ENCODE assay signal across 11 cellular contexts in the genomic region with DNA sequence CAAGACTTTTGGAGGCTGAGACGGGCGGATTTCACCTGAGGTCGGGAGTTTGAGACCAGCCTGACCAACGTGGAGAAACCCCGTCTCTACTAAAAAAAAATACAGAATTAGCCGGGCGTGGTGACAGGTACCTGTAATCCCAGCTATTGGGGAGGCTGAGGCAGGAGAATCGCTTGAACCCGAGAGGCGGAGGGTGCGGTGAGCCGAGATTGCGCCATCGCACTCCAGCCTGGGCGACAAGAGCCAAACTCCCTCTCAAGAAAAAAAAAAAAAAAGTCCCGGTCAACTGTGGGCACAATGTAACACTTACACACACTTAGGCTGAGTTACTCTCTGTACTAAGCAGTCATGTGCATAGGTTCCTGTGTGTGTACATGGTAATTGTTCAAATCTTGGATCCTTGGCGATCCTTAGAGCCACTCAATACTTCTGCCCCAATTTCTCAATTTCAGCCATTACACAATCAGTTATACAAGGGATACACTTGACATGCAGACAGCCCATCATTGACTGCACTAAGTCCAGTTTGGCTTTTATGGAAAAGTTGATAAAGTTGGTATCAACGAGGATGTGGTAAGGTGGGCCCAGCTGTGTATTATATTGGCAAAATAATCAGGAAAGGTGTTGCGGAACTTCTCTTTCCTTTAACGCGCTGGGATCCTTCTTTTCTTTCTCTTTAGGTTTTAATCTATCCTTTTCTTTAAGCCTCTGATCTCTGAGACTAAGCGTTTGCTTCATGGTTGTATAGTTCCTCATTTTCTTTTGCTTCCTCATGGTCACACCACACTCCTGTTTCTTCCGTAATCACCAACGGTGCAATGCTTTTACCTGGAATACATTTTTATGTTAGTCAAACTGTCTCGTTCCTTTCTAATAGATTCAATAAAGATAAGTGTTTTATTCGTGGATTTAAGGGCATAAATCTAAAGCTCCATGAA. TPM values are rescaled to one million over a fixed set of nuclear protein-coding genes. Genes with fewer than 3 reads are reported as not detected.
A peak's percentile ranks its signal among the peaks of the same experiment; 100 is the strongest.
DNase-seq lines count a peak whose midpoint lies in the region; ATAC-seq and TF ChIP-seq lines count a peak whose summit lies in the region.
"Had no signal": no experiment of that assay in that cellular context is flagged by ENCODE, and none has a peak within 500 bp of the region (broad histone marks: within the 10 kb centered on the region; RNA-seq: fewer than 3 reads in every experiment).

No MANE protein-coding gene starts in this region.

- CTCF ChIA-PET in Calu3 (lab: Charles Lee) (interaction anchor here (0.7 kb wide), 1 partner anchor 17 kb away, joined by 3 read pairs; no protein-coding TSS in a partner anchor), PC-9 (lab: Charles Lee) (no interaction called here)

- no peaks in the 10 kb centered on the region for H3K9me2 ChIP-seq in PC-9 (ENCODE audit: insufficient read depth)

- POLR2A ChIA-PET in PC-9 (lab: Charles Lee; ENCODE audit: unreplicated experiment): no interaction called here

- BruUV-seq in Calu3 (replicated peaks; lab: Mats Ljungman, UMichigan) (no TSS peak), PC-9 (replicated peaks; lab: Mats Ljungman, UMichigan) (TSS peak; percentile 55)

- peak overlapping the region; percentile 88 for H3K27ac ChIP-seq in PC-9
- peak overlapping the region; percentile 94 for H3K27ac ChIP-seq in neutrophil
- H3K27ac ChIP-seq in effector memory CD4-positive, alpha-beta T cell (ENCODE audit: insufficient read depth, low read length, poor library complexity, severe bottlenecking): no peak overlapping the region
- H3K27ac ChIP-seq: VCaP had no signal

- no peaks in the 10 kb centered on the region for H3K9me3 ChIP-seq in PC-9 (ENCODE audit: insufficient read depth, low read depth)
- no peaks in the 10 kb centered on the region for H3K9me3 ChIP-seq in neutrophil
- H3K9me3 ChIP-seq in effector memory CD4-positive, alpha-beta T cell (ENCODE audit: control insufficient read depth, low read length): no peaks in the 10 kb centered on the region

- H3K27me3 Mint-ChIP-seq in Calu3 (ENCODE audit: unreplicated experiment): no peaks in the 10 kb centered on the region
- H3K27me3 Mint-ChIP-seq in activated T-helper 2 cell treated with anti-CD3 and anti-CD28 coated beads, Interferon-gamma antibody, Interleukin-2, Interleukin-4, amounts not matched to agents 10 μg/mL and 5 μg/mL and 100 μg/mL, durations not matched to agents 14 hours and 24 hours and 36 hours (ENCODE audit: low read depth): no peaks in the 10 kb centered on the region
- H3K27me3 Mint-ChIP-seq: activated naive CD8-positive, alpha-beta T cell had no signal

- H3K36me3 Mint-ChIP-seq in Calu3 (ENCODE audit: insufficient read depth, unreplicated experiment): peaks cover 43% of the 10 kb centered on the region
- peaks cover 13% of the 10 kb centered on the region for H3K36me3 Mint-ChIP-seq in activated T-helper 2 cell treated with anti-CD3 and anti-CD28 coated beads, Interferon-gamma antibody, Interleukin-2, Interleukin-4, amounts not matched to agents 10 μg/mL and 5 μg/mL and 100 μg/mL, durations not matched to agents 14 hours and 24 hours and 36 hours (ENCODE audit: low read depth)
- H3K36me3 Mint-ChIP-seq: activated naive CD8-positive, alpha-beta T cell had no signal

- TF ChIP-seq CTCF in Calu3 (IDR thresholded peaks at IDR 0.05; ENCODE audit: unreplicated experiment) (no peak), PC-9 (conservative IDR thresholded peaks at IDR 0.05) (no peak), epithelial cell of esophagus (IDR thresholded peaks at IDR 0.05; ENCODE audit: insufficient read depth, low read depth, low read length, missing control alignments) (no peak), neutrophil (IDR thresholded peaks at IDR 0.05) (no peak)

- H3K36me3 ChIP-seq in PC-9 (ENCODE audit: low read depth): no peaks in the 10 kb centered on the region; the same call in 1 of the 2 replicates
- H3K36me3 ChIP-seq in neutrophil: no peaks in the 10 kb centered on the region
- peaks cover 14% of the 10 kb centered on the region for H3K36me3 ChIP-seq in effector memory CD4-positive, alpha-beta T cell (ENCODE audit: control insufficient read depth, insufficient read depth, low read length)

- H3K4me1 ChIP-seq in PC-9 (replicated peaks; ENCODE audit: insufficient read depth) (peaks cover 36% of the 10 kb centered on the region), neutrophil (ENCODE audit: control insufficient read depth in 1 of 2, insufficient read depth in 1 of 2, low read depth in 1 of 2, low read length in 1 of 2) (peaks cover 73% of the 10 kb centered on the region in 2 experiments)
- H3K4me1 ChIP-seq in effector memory CD4-positive, alpha-beta T cell (ENCODE audit: control insufficient read depth, insufficient read depth, low read length, poor library complexity, severe bottlenecking): no peaks in the 10 kb centered on the region

- H4K20me1 ChIP-seq in PC-9 (ENCODE audit: insufficient read depth): no peaks in the 10 kb centered on the region

- peak overlapping the region; percentile 95 for H3K27ac Mint-ChIP-seq in Calu3 (ENCODE audit: unreplicated experiment)
- no peak overlapping the region for H3K27ac Mint-ChIP-seq in activated T-helper 2 cell treated with anti-CD3 and anti-CD28 coated beads, Interferon-gamma antibody, Interleukin-2, Interleukin-4, amounts not matched to agents 10 μg/mL and 5 μg/mL and 100 μg/mL, durations not matched to agents 14 hours and 24 hours and 36 hours
- H3K27ac Mint-ChIP-seq: activated naive CD8-positive, alpha-beta T cell had no signal

- peak overlapping the region; percentile 68 for H3K4me2 ChIP-seq in PC-9

- peaks cover 30% of the 10 kb centered on the region; the same call in 1 of the 2 replicates for H3K79me2 ChIP-seq in PC-9 (ENCODE audit: low read depth)

- DNase-seq in Calu3 (peak; percentile 39), PC-9 (peak in 1 of 2 experiments; percentile 68), epithelial cell of esophagus (ENCODE audit: low read depth) (peak; percentile 43), NCI-H446 treated with DMSO at 0.1 percent for 48 hours (lab: John Stamatoyannopoulos, UW) (no peak)
- no peak for DNase-seq in activated T-helper 2 cell treated with anti-CD3 and anti-CD28 coated beads, Interferon-gamma antibody, Interleukin-2, Interleukin-4, amounts not matched to agents 10 μg/mL and 5 μg/mL and 100 μg/mL, durations not matched to agents 14 hours and 24 hours and 36 hours (ENCODE audit: low spot score)
- no peak for DNase-seq in effector memory CD4-positive, alpha-beta T cell
- DNase-seq: NCI-H524 treated with DMSO at 0.1 percent for 48 hours had no signal

- no peak for ATAC-seq in GM21786 (IDR thresholded peaks at IDR 0.05; ENCODE audit: unreplicated experiment)

- H3F3A ChIP-seq in PC-9 (ENCODE audit: insufficient read depth, low read depth): peaks cover 29% of the 10 kb centered on the region

- peak overlapping the region; percentile 54 for H3K4me3 Mint-ChIP-seq in Calu3 (ENCODE audit: low read depth, unreplicated experiment)
- no peak overlapping the region for H3K4me3 Mint-ChIP-seq in activated T-helper 2 cell treated with anti-CD3 and anti-CD28 coated beads, Interferon-gamma antibody, Interleukin-2, Interleukin-4, amounts not matched to agents 10 μg/mL and 5 μg/mL and 100 μg/mL, durations not matched to agents 14 hours and 24 hours and 36 hours (ENCODE audit: low read depth)
- H3K4me3 Mint-ChIP-seq: activated naive CD8-positive, alpha-beta T cell had no signal

- H3K27me3 ChIP-seq in PC-9 (ENCODE audit: insufficient read depth, low read depth) (no peaks in the 10 kb centered on the region), neutrophil (no peaks in the 10 kb centered on the region)
- no peaks in the 10 kb centered on the region for H3K27me3 ChIP-seq in effector memory CD4-positive, alpha-beta T cell (replicated peaks; ENCODE audit: control insufficient read depth, insufficient read depth, low read length, poor library complexity, severe bottlenecking)

- intact Hi-C loops in Calu3 (cut with micrococcal nuclease; ENCODE audit: unreplicated experiment): loop anchor here (1.0 kb wide), 1 partner anchor 12 kb away; the partner anchor contains the start of gene CEP170
- intact Hi-C loops in PC-9 (cut with micrococcal nuclease; ENCODE audit: unreplicated experiment): loop anchor here (1.0 kb wide), 1 partner anchor 11 kb away; the partner anchor contains the start of gene SDCCAG8
- intact Hi-C loops in activated T-helper 2 cell treated with anti-CD3 and anti-CD28 coated beads, Interferon-gamma antibody, Interleukin-2, Interleukin-4, amounts not matched to agents 10 μg/mL and 5 μg/mL and 100 μg/mL, durations not matched to agents 14 hours and 24 hours and 36 hours (cut with micrococcal nuclease): no loop called here

- H3K4me1 Mint-ChIP-seq in Calu3 (ENCODE audit: low read depth, unreplicated experiment): peaks cover 68% of the 10 kb centered on the region
- peaks cover 8% of the 10 kb centered on the region for H3K4me1 Mint-ChIP-seq in activated T-helper 2 cell treated with anti-CD3 and anti-CD28 coated beads, Interferon-gamma antibody, Interleukin-2, Interleukin-4, amounts not matched to agents 10 μg/mL and 5 μg/mL and 100 μg/mL, durations not matched to agents 14 hours and 24 hours and 36 hours (ENCODE audit: low read depth)

- peak overlapping the region; percentile 35; the same call in 1 of the 2 replicates for H3K4me3 ChIP-seq in PC-9
- no peak overlapping the region for H3K4me3 ChIP-seq in epithelial cell of esophagus (ENCODE audit: low read length)
- peak overlapping the region; percentile 56 for H3K4me3 ChIP-seq in neutrophil (ENCODE audit: low read depth in 1 of 2, low read length in 1 of 2)
- no peak overlapping the region for H3K4me3 ChIP-seq in effector memory CD4-positive, alpha-beta T cell (ENCODE audit: insufficient read depth, low read depth, low read length, poor library complexity, severe bottlenecking)

- H2AFZ ChIP-seq in PC-9: peak overlapping the region; percentile 78

- no peaks in the 10 kb centered on the region for H3K9me3 Mint-ChIP-seq in Calu3 (ENCODE audit: low read depth, unreplicated experiment)
- no peaks in the 10 kb centered on the region for H3K9me3 Mint-ChIP-seq in activated T-helper 2 cell treated with anti-CD3 and anti-CD28 coated beads, Interferon-gamma antibody, Interleukin-2, Interleukin-4, amounts not matched to agents 10 μg/mL and 5 μg/mL and 100 μg/mL, durations not matched to agents 14 hours and 24 hours and 36 hours

RNA-seq across cellular contexts. Expression of gene SDCCAG8, which starts 11.8 kb away (rescaled TPM):
- total RNA-seq in Calu3 (2022) (52.0 and 67.3 TPM in 2 replicates), PC-9 (2021) (20.7 and 22.7 TPM in 2 replicates)
- 18.1 and 25.4 TPM in 2 replicates for total RNA-seq in activated T-helper 2 cell treated with anti-CD3 and anti-CD28 coated beads, Interferon-gamma antibody, Interleukin-2, Interleukin-4, amounts not matched to agents 10 μg/mL and 5 μg/mL and 100 μg/mL, durations not matched to agents 14 hours and 24 hours and 36 hours

RNA-seq across cellular contexts. Expression of gene CEP170, which starts 12.5 kb away (rescaled TPM):
- total RNA-seq in Calu3 (2022) (86.7 and 133 TPM in 2 replicates), PC-9 (2021) (40.8 and 44.6 TPM in 2 replicates)
- total RNA-seq in activated T-helper 2 cell treated with anti-CD3 and anti-CD28 coated beads, Interferon-gamma antibody, Interleukin-2, Interleukin-4, amounts not matched to agents 10 μg/mL and 5 μg/mL and 100 μg/mL, durations not matched to agents 14 hours and 24 hours and 36 hours: 50.6 and 53.4 TPM in 2 replicates

Comparison
In these comparisons a context has a peak if more than half of its experiments do, and no peak if none do; other contexts are left out.
1. DNase-seq: peak in Calu3 (single experiment) and epithelial cell of esophagus (single experiment); none in NCI-H446 treated with DMSO at 0.1 percent for 48 hours (single experiment), activated T-helper 2 cell treated with anti-CD3 and anti-CD28 coated beads, Interferon-gamma antibody, Interleukin-2, Interleukin-4, amounts not matched to agents 10 μg/mL and 5 μg/mL and 100 μg/mL, durations not matched to agents 14 hours and 24 hours and 36 hours (single experiment) and effector memory CD4-positive, alpha-beta T cell (0 of 3).
2. H3K4me3 ChIP-seq: peak in PC-9 (single experiment) and neutrophil (2 of 2); none in epithelial cell of esophagus (single experiment) and effector memory CD4-positive, alpha-beta T cell (single experiment).